Comparison of ENCODE assay signal across 2 cellular contexts in genomic region chr11:62622476-62622875, GRCh38.
TF ChIP-seq lines count a peak whose summit lies in the region.

No MANE protein-coding gene starts in this region.

TF ChIP-seq in HepG2, 621 proteins besides CTCF, POLR2A, EP300 and RAD21:
- TF ChIP-seq ZNF44 (CRISPR knock-in tag; IDR thresholded peaks at IDR 0.05): no peak
- 0 out of 2 replicates have a peak, but pooled peaks have one; percentile 3 for TF ChIP-seq ZNF850 (CRISPR knock-in tag; conservative IDR thresholded peaks at IDR 0.05)
- no peak for TF ChIP-seq JUN (CRISPR knock-in tag; IDR thresholded peaks at IDR 0.05)
- no peak for TF ChIP-seq KLF12 (CRISPR knock-in tag; IDR thresholded peaks at IDR 0.05; ENCODE audit: borderline replicate concordance)
- TF ChIP-seq ZNF430 (CRISPR knock-in tag; IDR thresholded peaks at IDR 0.05): no peak
- peak; percentile 9; the same call in 1 of the 2 replicates for TF ChIP-seq ARID2 (CRISPR knock-in tag; IDR thresholded peaks at IDR 0.05; ENCODE audit: borderline replicate concordance)
- TF ChIP-seq ZNF878 (CRISPR knock-in tag; IDR thresholded peaks at IDR 0.05): 0 out of 2 replicates have a peak, but pooled peaks have one; percentile 18
- no peak for TF ChIP-seq PCBP1 (IDR thresholded peaks at IDR 0.05; ENCODE audit: borderline replicate concordance, low read depth, low read length)

TF ChIP-seq in HEK293T, 16 proteins besides CTCF, POLR2A, EP300 and RAD21:
- TF ChIP-seq PKNOX1 (IDR thresholded peaks at IDR 0.05) (no peak), FOXK2 (IDR thresholded peaks at IDR 0.05) (no peak), TARDBP (IDR thresholded peaks at IDR 0.05) (no peak), SUZ12 (IDR thresholded peaks at IDR 0.05) (no peak), ZNF384 (IDR thresholded peaks at IDR 0.05) (no peak), ARNT (IDR thresholded peaks at IDR 0.05) (no peak), FOXA1 (IDR thresholded peaks at IDR 0.05) (no peak), BHLHE40 (IDR thresholded peaks at IDR 0.05; ENCODE audit: borderline replicate concordance) (no peak), FOXM1 (IDR thresholded peaks at IDR 0.05; ENCODE audit: borderline replicate concordance) (no peak), CTBP1 (IDR thresholded peaks at IDR 0.05; ENCODE audit: borderline replicate concordance) (no peak), HDGF (IDR thresholded peaks at IDR 0.05; ENCODE audit: borderline replicate concordance) (no peak), LEF1 (IDR thresholded peaks at IDR 0.05; ENCODE audit: borderline replicate concordance) (no peak), L3MBTL2 (conservative IDR thresholded peaks at IDR 0.05) (no peak), NFRKB (IDR thresholded peaks at IDR 0.05) (no peak)
